In the genomic region with DNA sequence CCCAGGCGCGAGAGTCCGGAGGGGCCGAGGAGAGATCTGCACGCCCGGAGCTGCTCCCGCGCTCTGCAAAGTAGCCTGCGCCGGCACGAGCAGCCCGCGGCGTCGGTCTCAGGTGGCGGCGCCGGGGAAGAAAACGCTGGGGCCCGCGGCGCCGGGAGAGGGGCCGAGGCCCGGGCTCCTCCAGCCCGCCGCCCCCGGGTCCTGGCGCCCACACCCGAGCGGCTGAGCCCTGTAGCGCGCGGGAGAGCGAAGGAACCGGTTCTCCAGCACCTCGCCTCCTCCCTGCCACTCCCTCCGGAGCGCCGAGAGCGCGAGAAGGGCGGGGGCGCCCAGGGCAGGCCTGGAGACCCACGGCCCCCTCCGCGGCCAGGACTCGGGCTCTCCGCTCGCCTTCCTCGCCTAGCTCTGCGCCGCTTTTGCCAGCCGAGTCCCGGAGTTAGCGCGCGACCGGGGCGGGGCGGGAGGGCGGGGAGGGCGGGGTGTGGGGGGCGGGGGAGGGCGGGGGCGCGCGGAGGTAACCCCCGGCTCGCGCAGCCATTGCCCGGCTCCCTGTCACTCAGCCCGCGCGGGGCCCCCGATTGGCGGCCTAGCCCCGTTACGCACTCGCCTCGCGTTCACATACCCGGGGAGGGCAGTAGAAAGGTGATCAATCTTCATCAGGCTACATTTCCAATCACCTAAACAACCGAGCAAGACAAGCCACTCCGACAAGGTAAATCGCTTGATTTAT, we compare ENCODE assay signal across 8 cellular contexts. TPM values are rescaled to one million over a fixed set of nuclear protein-coding genes. Genes with fewer than 3 reads are reported as not detected.
A peak's percentile ranks its signal among the peaks of the same experiment; 100 is the strongest.
DNase-seq lines count a peak whose midpoint lies in the region; ATAC-seq and TF ChIP-seq lines count a peak whose summit lies in the region.

Gene OTX1 (plus strand): TSS at position 645 of the 730 bp plus-strand sequence. CDS start 2,161 bp downstream, outside the sequence.

- TF ChIP-seq EP300 in tibial nerve (IDR thresholded peaks at IDR 0.05) = no peak

- peak in 1 of 7 experiments; percentile 50 for DNase-seq in CD8-positive, alpha-beta T cell
- DNase-seq in NCI-H2107 treated with DMSO at 0.1 percent for 48 hours (lab: John Stamatoyannopoulos, UW; ENCODE audit: unreplicated experiment) (peak; percentile 65), UCSD-AML1 (lab: John Stamatoyannopoulos, UW; ENCODE audit: unreplicated experiment) (peak; percentile 74), tibial nerve (ENCODE audit: low spot score in 2 of 2) (no peak)

- CTCF ChIA-PET in CD8-positive, alpha-beta T cell (lab: Charles Lee) = no interaction called here

- intact Hi-C loops in CD8-positive, alpha-beta T cell (cut with DNase I, micrococcal nuclease) = no loop called here

- H3K36me3 Mint-ChIP-seq in CD8-positive, alpha-beta T cell = peaks cover 6% of the 10 kb centered on the region

- peaks cover 67% of the 10 kb centered on the region for H3K4me1 ChIP-seq in CD8-positive, alpha-beta T cell (ENCODE audit: insufficient read depth, low read length)
- no peaks in the 10 kb centered on the region for H3K4me1 ChIP-seq in endocrine pancreas (ENCODE audit: control insufficient read depth, insufficient read depth, low read length)
- peaks cover 52% of the 10 kb centered on the region for H3K4me1 ChIP-seq in mucosa of stomach (ENCODE audit: control insufficient read depth, insufficient read depth, low read length)
- peaks cover 0 to 59% (median 38%) of the 10 kb centered on the region in 4 donors for H3K4me1 ChIP-seq in tibial nerve

- H3K27me3 Mint-ChIP-seq in CD8-positive, alpha-beta T cell (ENCODE audit: low read depth) = peaks cover 73% of the 10 kb centered on the region

- H3K4me3 ChIP-seq in CD8-positive, alpha-beta T cell (ENCODE audit: low read depth, low read length) = peak within 1 kb of the TSS; percentile 50
- H3K4me3 ChIP-seq in endocrine pancreas (ENCODE audit: control insufficient read depth, insufficient read depth, low read length) = peak within 1 kb of the TSS; percentile 35
- H3K4me3 ChIP-seq in mucosa of stomach (ENCODE audit: low read length) = peak within 1 kb of the TSS; percentile 31
- peak within 1 kb of the TSS; percentile 34 to 64 (median 46) for H3K4me3 ChIP-seq in tibial nerve

- no peak within 1 kb of the TSS for H3K9ac ChIP-seq in endocrine pancreas (ENCODE audit: control insufficient read depth, insufficient read depth, low read length)
- peak within 1 kb of the TSS; percentile 1 for H3K9ac ChIP-seq in mucosa of stomach (ENCODE audit: low read length)

- H3K27ac ChIP-seq in CD8-positive, alpha-beta T cell (ENCODE audit: low read depth, low read length) = no peak within 1 kb of the TSS
- no peak within 1 kb of the TSS for H3K27ac ChIP-seq in tibial nerve

- H3K9me3 Mint-ChIP-seq in CD8-positive, alpha-beta T cell = no peaks in the 10 kb centered on the region

- POLR2A ChIA-PET in CD8-positive, alpha-beta T cell (lab: Charles Lee) = no interaction called here

- H3K27ac Mint-ChIP-seq in CD8-positive, alpha-beta T cell = no peak within 1 kb of the TSS

- 0 to 1% methylated on average over 21 to 75 of the region's 86 CpGs for WGBS in tibial nerve, 2 donors

- H3K4me3 Mint-ChIP-seq in CD8-positive, alpha-beta T cell = peak within 1 kb of the TSS; percentile 88

- H3K27me3 ChIP-seq in CD8-positive, alpha-beta T cell (ENCODE audit: insufficient read depth, low read length) = peaks cover 64% of the 10 kb centered on the region
- H3K27me3 ChIP-seq in endocrine pancreas (ENCODE audit: control insufficient read depth, insufficient read depth, low read length) (peaks cover 15% of the 10 kb centered on the region), mucosa of stomach (ENCODE audit: control insufficient read depth, insufficient read depth, low read length) (peaks cover 86% of the 10 kb centered on the region), tibial nerve (peaks cover 0 to 92% of the 10 kb centered on the region in 2 donors)

- H3K4me1 Mint-ChIP-seq in CD8-positive, alpha-beta T cell (ENCODE audit: low read depth) = peaks cover 70% of the 10 kb centered on the region

- no peak for TF ChIP-seq CTCF in CD8-positive, alpha-beta T cell (IDR thresholded peaks at IDR 0.05)
- TF ChIP-seq CTCF in tibial nerve (IDR thresholded peaks at IDR 0.05) = no peak

- ATAC-seq in CD8-positive, alpha-beta T cell = peak; percentile 67
- ATAC-seq in GM19035 (IDR thresholded peaks at IDR 0.05; ENCODE audit: unreplicated experiment) (peak; percentile 88), HG03135 (IDR thresholded peaks at IDR 0.05; ENCODE audit: unreplicated experiment) (peak; percentile 68)

- no peak for TF ChIP-seq POLR2A in tibial nerve (IDR thresholded peaks at IDR 0.05)

- H3K9me3 ChIP-seq in CD8-positive, alpha-beta T cell (ENCODE audit: low read length) = no peaks in the 10 kb centered on the region
- H3K9me3 ChIP-seq in endocrine pancreas (ENCODE audit: control insufficient read depth, low read length) (no peaks in the 10 kb centered on the region), mucosa of stomach (ENCODE audit: control insufficient read depth, low read length) (no peaks in the 10 kb centered on the region), tibial nerve (peaks cover 0 to 34% (median 0%) of the 10 kb centered on the region in 4 donors)

- H3K36me3 ChIP-seq in CD8-positive, alpha-beta T cell (ENCODE audit: insufficient read depth, low read length) = no peaks in the 10 kb centered on the region
- H3K36me3 ChIP-seq in endocrine pancreas (ENCODE audit: control insufficient read depth, insufficient read depth, low read length) (peaks cover 6% of the 10 kb centered on the region), mucosa of stomach (ENCODE audit: control insufficient read depth, insufficient read depth, low read length) (no peaks in the 10 kb centered on the region), tibial nerve (peaks cover 0 to 29% (median 0%) of the 10 kb centered on the region in 3 donors)

RNA-seq across cellular contexts. Expression of gene OTX1, which starts in this region (rescaled TPM):
- not detected for total RNA-seq in CD8-positive, alpha-beta T cell
- total RNA-seq in tibial nerve = not detected

Comparison
In these comparisons a context has a peak if more than half of its experiments do, and no peak if none do; other contexts are left out.
1. Peak in ATAC-seq and H3K4me3 ChIP-seq in CD8-positive, alpha-beta T cell; RNA of the gene not detected or under 1 TPM.
2. DNase-seq: peak in NCI-H2107 treated with DMSO at 0.1 percent for 48 hours (single experiment) and UCSD-AML1 (single experiment); none in tibial nerve (0 of 2).
3. Peak in every context shown above with its lines, with median percentiles within 50 percentile points of each other: ATAC-seq and H3K4me3 ChIP-seq.